12 cellular contexts compared by ENCODE assay signal in the genomic region with DNA sequence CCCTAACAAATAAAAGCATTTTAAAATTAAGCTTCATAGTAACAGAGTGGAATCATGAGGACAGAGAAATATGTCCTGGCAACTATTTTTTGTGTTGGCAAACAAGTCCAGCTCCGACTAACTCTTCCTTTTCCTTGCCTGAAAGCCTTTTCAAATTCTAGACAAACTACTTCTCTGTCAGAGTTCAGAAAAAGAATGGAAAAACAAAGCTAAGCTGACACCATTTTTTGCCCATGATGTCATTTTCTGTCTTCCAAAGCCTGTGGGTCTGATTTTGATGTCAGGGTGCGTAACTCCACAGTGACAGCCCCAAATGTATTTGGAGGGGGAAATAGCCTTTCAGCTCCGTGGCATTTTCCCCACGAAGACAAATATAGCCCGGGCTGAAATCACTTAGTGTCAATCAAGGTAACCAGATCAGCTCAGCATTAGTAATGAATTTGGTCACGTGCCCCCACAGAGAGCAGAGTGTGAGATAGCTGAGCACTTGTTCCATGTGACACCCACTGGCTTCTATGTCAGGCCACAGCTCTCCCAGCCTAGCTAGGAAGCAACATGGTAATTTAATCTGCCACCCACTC.
DNase-seq lines count a peak whose midpoint lies in the region; ATAC-seq and TF ChIP-seq lines count a peak whose summit lies in the region.
"Had no signal": no experiment of that assay in that cellular context is flagged by ENCODE, and none has a peak within 500 bp of the region (broad histone marks: within the 10 kb centered on the region; RNA-seq: fewer than 3 reads in every experiment).

No MANE protein-coding gene starts in this region.

- H3K4me2 ChIP-seq in hepatocyte: no peak overlapping the region

- 55% methylated on average over 6 of the region's 6 CpGs for WGBS in hepatocyte (ENCODE audit: low lambda C conversion rate, missing lambda C conversion rate)

- H3K79me2 ChIP-seq in hepatocyte: no peaks in the 10 kb centered on the region

- H4K20me1 ChIP-seq in hepatocyte (ENCODE audit: insufficient read depth, poor library complexity, severe bottlenecking): no peaks in the 10 kb centered on the region

- no peaks in the 10 kb centered on the region for H3K27me3 ChIP-seq in adipocyte (replicated peaks; ENCODE audit: control insufficient read depth, insufficient read depth, low read length)
- no peaks in the 10 kb centered on the region for H3K27me3 ChIP-seq in hepatocyte
- H3K27me3 ChIP-seq in thoracic aorta (replicated peaks; ENCODE audit: insufficient read depth): no peaks in the 10 kb centered on the region
- H3K27me3 ChIP-seq: ovary had no signal

- H3K27ac ChIP-seq in hepatocyte (no peak overlapping the region), thoracic aorta (peak overlapping the region; percentile 74 to 82)
- H3K27ac ChIP-seq: ovary, SK-N-MC had no signal

- H3K9me2 ChIP-seq in hepatocyte (replicated peaks; ENCODE audit: insufficient read depth): no peaks in the 10 kb centered on the region

- H3K9me3 ChIP-seq in adipocyte (ENCODE audit: control insufficient read depth, low read length): no peaks in the 10 kb centered on the region
- H3K9me3 ChIP-seq in hepatocyte (ENCODE audit: low read depth): no peaks in the 10 kb centered on the region
- no peaks in the 10 kb centered on the region for H3K9me3 ChIP-seq in thoracic aorta
- H3K9me3 ChIP-seq: ovary had no signal

- DNase-seq in NCI-H2227 (lab: John Stamatoyannopoulos, UW; ENCODE audit: unreplicated experiment) (peak; percentile 40), NCI-H2227 treated with DMSO at 0.1 percent for 48 hours (lab: John Stamatoyannopoulos, UW) (no peak), adipocyte (ENCODE audit: low read depth) (peak; percentile 53), hepatocyte (ENCODE audit: low spot score) (peak; percentile 30), thoracic aorta (ENCODE audit: low spot score) (peak; percentile 23), SKM-1 (lab: John Stamatoyannopoulos, UW; ENCODE audit: unreplicated experiment) (no peak), HCEC 1CT (no peak)
- DNase-seq: ovary; stimulated activated naive CD4-positive, alpha-beta T cell had no signal

- ATAC-seq in thoracic aorta (ENCODE audit: insufficient number of reproducible peaks, low FRiP score, low read depth) (peak; percentile 89), GM21423 (IDR thresholded peaks at IDR 0.05; ENCODE audit: unreplicated experiment) (no peak)
- ATAC-seq: esophagus mucosa had no signal

- TF ChIP-seq CTCF in hepatocyte (IDR thresholded peaks at IDR 0.05; ENCODE audit: poor library complexity) (no peak), thoracic aorta (IDR thresholded peaks at IDR 0.05) (no peak)

- no peak overlapping the region for H2AFZ ChIP-seq in hepatocyte

- H3K4me3 ChIP-seq in adipocyte (ENCODE audit: low read length) (no peak overlapping the region), hepatocyte (no peak overlapping the region), thoracic aorta (no peak overlapping the region)
- H3K4me3 ChIP-seq: ovary, SK-N-MC had no signal

- H3K36me3 ChIP-seq in adipocyte (ENCODE audit: control insufficient read depth, insufficient read depth, low read length, severe bottlenecking) (no peaks in the 10 kb centered on the region), hepatocyte (replicated peaks; ENCODE audit: insufficient read depth, low read depth) (no peaks in the 10 kb centered on the region), thoracic aorta (no peaks in the 10 kb centered on the region)
- H3K36me3 ChIP-seq: ovary had no signal

- H3K9ac ChIP-seq in adipocyte (ENCODE audit: low read length): peak overlapping the region; percentile 50

- peaks cover 37% of the 10 kb centered on the region for H3K4me1 ChIP-seq in adipocyte (ENCODE audit: control insufficient read depth, insufficient read depth, low read length)
- peaks cover 10% of the 10 kb centered on the region for H3K4me1 ChIP-seq in hepatocyte (ENCODE audit: insufficient read depth)
- H3K4me1 ChIP-seq in thoracic aorta (ENCODE audit: control insufficient read depth in 1 of 2, low read depth in 2 of 2): peaks cover 13 to 40% of the 10 kb centered on the region in 2 donors

Comparison
In these comparisons a context has a peak if more than half of its experiments do, and no peak if none do; other contexts are left out.
1. DNase-seq: peak in NCI-H2227 (single experiment), adipocyte (single experiment), hepatocyte (single experiment) and thoracic aorta (single experiment); none in NCI-H2227 treated with DMSO at 0.1 percent for 48 hours (single experiment), SKM-1 (single experiment) and HCEC 1CT (single experiment).